9 cellular contexts compared by ENCODE assay signal in genomic region chr13:111210488-111210887, GRCh38.
DNase-seq lines count a peak whose midpoint lies in the region; ATAC-seq and TF ChIP-seq lines count a peak whose summit lies in the region.
"Had no signal": no experiment of that assay in that cellular context is flagged by ENCODE, and none has a peak within 500 bp of the region (broad histone marks: within the 10 kb centered on the region; RNA-seq: fewer than 3 reads in every experiment).

No MANE protein-coding gene starts in this region.

- ATAC-seq in Right ventricle myocardium superior (ENCODE audit: poor library complexity) (peak; percentile 86), HG03565 (IDR thresholded peaks at IDR 0.05; ENCODE audit: unreplicated experiment) (no peak)

- no peaks in the 10 kb centered on the region for H3K27me3 ChIP-seq in ectodermal cell (ENCODE audit: control insufficient read depth, insufficient read depth, low read length, poor library complexity, severe bottlenecking)

- no peak overlapping the region for H3K27ac Mint-ChIP-seq in T-helper 2 cell treated with Interferon-gamma antibody and Interleukin-4, amounts not matched to agents 5 μg/mL and 100 μg/mL, for 36 hours
- H3K27ac Mint-ChIP-seq in Calu3 (ENCODE audit: unreplicated experiment) = no peak overlapping the region
- H3K27ac Mint-ChIP-seq: activated B cell treated with CpG ODN at 0.5 μM for 24 hours had no signal

- no peak overlapping the region for H3K4me3 Mint-ChIP-seq in T-helper 2 cell treated with Interferon-gamma antibody and Interleukin-4, amounts not matched to agents 5 μg/mL and 100 μg/mL, for 36 hours
- no peak overlapping the region for H3K4me3 Mint-ChIP-seq in Calu3 (ENCODE audit: low read depth, unreplicated experiment)
- H3K4me3 Mint-ChIP-seq: activated B cell treated with CpG ODN at 0.5 μM for 24 hours had no signal

- CTCF ChIA-PET in Calu3 (lab: Charles Lee) = no interaction called here

- no TSS peak for BruUV-seq in Calu3 (replicated peaks; lab: Mats Ljungman, UMichigan)

- peaks cover 5% of the 10 kb centered on the region for H3K4me1 Mint-ChIP-seq in T-helper 2 cell treated with Interferon-gamma antibody and Interleukin-4, amounts not matched to agents 5 μg/mL and 100 μg/mL, for 36 hours (ENCODE audit: low read depth)
- H3K4me1 Mint-ChIP-seq in Calu3 (ENCODE audit: low read depth, unreplicated experiment) = peaks cover 8% of the 10 kb centered on the region

- H3K4me3 ChIP-seq in ectodermal cell (ENCODE audit: insufficient read depth, low read depth, low read length) = no peak overlapping the region
- H3K4me3 ChIP-seq in mesodermal cell (ENCODE audit: extremely low read depth, insufficient read depth, low read length, poor library complexity, severe bottlenecking) = no peak overlapping the region

- H3K36me3 ChIP-seq in ectodermal cell (ENCODE audit: control insufficient read depth, insufficient read depth, low read length) = no peaks in the 10 kb centered on the region
- H3K36me3 ChIP-seq in mesodermal cell (ENCODE audit: control insufficient read depth, insufficient read depth, low read length) = peaks cover 6% of the 10 kb centered on the region

- H3K4me1 ChIP-seq in ectodermal cell (ENCODE audit: control insufficient read depth, insufficient read depth, low read length) (peaks cover 44% of the 10 kb centered on the region), mesodermal cell (ENCODE audit: control insufficient read depth, insufficient read depth, low read length, poor library complexity, severe bottlenecking) (peaks cover 61% of the 10 kb centered on the region)

- WGBS in ectodermal cell, 2 experiments = 67 to 71% methylated on average over 9 of the region's 9 CpGs
- WGBS in mesodermal cell (ENCODE audit: insufficient coverage in 2 of 2), 2 experiments = 65 to 69% methylated on average over 9 of the region's 9 CpGs

- peak overlapping the region; percentile 67 for H3K27ac ChIP-seq in ectodermal cell (ENCODE audit: insufficient read depth, low read depth, low read length, poor library complexity, severe bottlenecking)
- peak overlapping the region; percentile 98 for H3K27ac ChIP-seq in mesodermal cell (ENCODE audit: low read depth, low read length, severe bottlenecking)

- intact Hi-C loops in Right ventricle myocardium superior (cut with DNase I) (loop anchor here (5.0 kb wide), 1 partner anchor 58 kb away; no protein-coding TSS in a partner anchor), cardiac septum (cut with DNase I) (no loop called here), Calu3 (cut with micrococcal nuclease; ENCODE audit: unreplicated experiment) (no loop called here)

- no peaks in the 10 kb centered on the region for H3K9me3 ChIP-seq in ectodermal cell (ENCODE audit: control insufficient read depth, low read length)
- no peaks in the 10 kb centered on the region for H3K9me3 ChIP-seq in mesodermal cell (ENCODE audit: control insufficient read depth, low read length)

- H3K27me3 Mint-ChIP-seq in T-helper 2 cell treated with Interferon-gamma antibody and Interleukin-4, amounts not matched to agents 5 μg/mL and 100 μg/mL, for 36 hours (ENCODE audit: low read depth) = no peaks in the 10 kb centered on the region
- H3K27me3 Mint-ChIP-seq in Calu3 (ENCODE audit: unreplicated experiment) = no peaks in the 10 kb centered on the region
- H3K27me3 Mint-ChIP-seq: activated B cell treated with CpG ODN at 0.5 μM for 24 hours had no signal

- peaks cover 8% of the 10 kb centered on the region for H3K36me3 Mint-ChIP-seq in T-helper 2 cell treated with Interferon-gamma antibody and Interleukin-4, amounts not matched to agents 5 μg/mL and 100 μg/mL, for 36 hours (ENCODE audit: low read depth)
- no peaks in the 10 kb centered on the region for H3K36me3 Mint-ChIP-seq in Calu3 (ENCODE audit: insufficient read depth, unreplicated experiment)

- no peak for TF ChIP-seq CTCF in Calu3 (IDR thresholded peaks at IDR 0.05; ENCODE audit: unreplicated experiment)

- DNase-seq in Right ventricle myocardium superior (peak; percentile 73), cardiac septum (ENCODE audit: low spot score) (no peak), Calu3 (no peak), GM19240 (ENCODE audit: insufficient read length, low spot score) (no peak)
- no peak for DNase-seq in T-helper 2 cell treated with Interferon-gamma antibody and Interleukin-4, amounts not matched to agents 5 μg/mL and 100 μg/mL, for 36 hours (ENCODE audit: low spot score)
- DNase-seq: activated B cell treated with CpG ODN at 0.5 μM for 24 hours had no signal

- no peaks in the 10 kb centered on the region for H3K9me3 Mint-ChIP-seq in T-helper 2 cell treated with Interferon-gamma antibody and Interleukin-4, amounts not matched to agents 5 μg/mL and 100 μg/mL, for 36 hours
- H3K9me3 Mint-ChIP-seq in Calu3 (ENCODE audit: low read depth, unreplicated experiment) = no peaks in the 10 kb centered on the region
- H3K9me3 Mint-ChIP-seq: activated B cell treated with CpG ODN at 0.5 μM for 24 hours had no signal
